Comparison of ENCODE assay signal across 24 cellular contexts in the genomic region with DNA sequence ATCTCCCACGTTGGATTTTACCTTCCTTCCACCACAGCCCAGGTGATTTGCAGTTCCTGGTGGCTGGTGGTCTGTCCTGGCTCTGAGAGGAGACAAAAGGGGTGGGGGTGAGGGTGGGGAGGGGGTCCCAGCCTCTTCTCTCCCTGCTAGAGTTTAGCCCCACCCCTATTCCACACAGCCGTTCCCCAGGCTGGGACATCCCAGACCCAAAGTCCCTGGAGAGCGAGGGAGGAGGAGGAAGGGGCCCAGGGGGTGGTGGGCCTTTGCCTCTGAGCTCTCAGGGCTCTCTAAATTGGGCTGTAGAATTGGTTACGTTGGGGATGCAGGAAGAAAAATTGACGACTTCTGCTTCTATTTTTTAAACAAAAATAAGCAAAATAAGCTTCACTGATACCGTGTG.
A peak's percentile ranks its signal among the peaks of the same experiment; 100 is the strongest.
DNase-seq lines count a peak whose midpoint lies in the region; ATAC-seq, FAIRE-seq and TF ChIP-seq lines count a peak whose summit lies in the region.
"Had no signal": no experiment of that assay in that cellular context is flagged by ENCODE, and none has a peak within 500 bp of the region (broad histone marks: within the 10 kb centered on the region; RNA-seq: fewer than 3 reads in every experiment).

No MANE protein-coding gene starts in this region.

- no peak for TF ChIP-seq RAD21 in A549 (conservative IDR thresholded peaks at IDR 0.05 in 1 of 2, IDR thresholded peaks at IDR 0.05 in 1 of 2)

- H3F3A ChIP-seq in neural progenitor cell (ENCODE audit: low read depth) = no peaks in the 10 kb centered on the region

- DNase-seq in A549 (ENCODE audit: low read depth in 1 of 2, low spot score in 1 of 2) = no peak
- DNase-seq in H7 = peak; percentile 58
- peak; percentile 34 for DNase-seq in iPS-NIHi11 (ENCODE audit: low spot score)
- peak; percentile 20 for DNase-seq in neural progenitor cell (ENCODE audit: low spot score)
- no peak for DNase-seq in stimulated activated CD4-positive, alpha-beta T cell treated with anti-CD3 and anti-CD28 coated beads, Interleukin-2, amount 100 ng/mL, for 24 hours
- DNase-seq: ACHN; AML-193; BE2C; C1 segment of cervical spinal cord; Calu3; CD4-positive, alpha-beta memory T cell; COR-L47; DMS153; DND-41; GOT3; HCEC 1CT had no signal

- peaks cover 2% of the 10 kb centered on the region for H3K27me3 Mint-ChIP-seq in neural progenitor cell (ENCODE audit: insufficient read depth, low read depth)

- WGBS in A549 (ENCODE audit: missing lambda C conversion rate) = 37% methylated on average over 6 of the region's 6 CpGs

- H3K36me3 Mint-ChIP-seq in neural progenitor cell = no peaks in the 10 kb centered on the region
- H3K36me3 Mint-ChIP-seq: CD4-positive, alpha-beta memory T cell had no signal

- H3K4me1 ChIP-seq in A549 = no peaks in the 10 kb centered on the region
- peaks cover 5% of the 10 kb centered on the region for H3K4me1 ChIP-seq in neural progenitor cell
- H3K4me1 ChIP-seq: BE2C had no signal

- CTCF ChIA-PET in A549 (lab: Yijun Ruan, JAX) = interaction anchor here (3.1 kb wide), 1 partner anchor 58 kb away, joined by 12 read pairs; no protein-coding TSS in a partner anchor

- peak; percentile 54 for FAIRE-seq in A549 (lab: Jason Lieb, UNC)
- FAIRE-seq: A204.1, G401.6, GM12892, H54 had no signal

- no peak for TF ChIP-seq EP300 in A549 (IDR thresholded peaks at IDR 0.05)

- no peaks in the 10 kb centered on the region for H3K36me3 ChIP-seq in H7 (replicated peaks; ENCODE audit: control insufficient read depth, insufficient read depth, low read length)
- no peaks in the 10 kb centered on the region for H3K36me3 ChIP-seq in neural progenitor cell
- H3K36me3 ChIP-seq: BE2C had no signal

- H3K27ac ChIP-seq in A549 (no peak overlapping the region), neural progenitor cell (no peak overlapping the region)
- H3K27ac ChIP-seq: 22Rv1 had no signal

- H3K4me3 Mint-ChIP-seq in neural progenitor cell = no peak overlapping the region
- H3K4me3 Mint-ChIP-seq: CD4-positive, alpha-beta memory T cell had no signal

- TF ChIP-seq POLR2A in A549 (IDR thresholded peaks at IDR 0.05; ENCODE audit: low read length) = no peak

- H3K9ac ChIP-seq in neural progenitor cell = no peak overlapping the region

- no peaks in the 10 kb centered on the region for H4K20me1 ChIP-seq in neural progenitor cell (ENCODE audit: low read depth)

- H3K9me3 ChIP-seq in A549 = no peaks in the 10 kb centered on the region
- no peaks in the 10 kb centered on the region for H3K9me3 ChIP-seq in neural progenitor cell (ENCODE audit: low read depth)
- H3K9me3 ChIP-seq: BE2C had no signal

- H3K9me3 Mint-ChIP-seq in neural progenitor cell = no peaks in the 10 kb centered on the region

- POLR2A ChIA-PET in A549 (lab: Yijun Ruan, JAX) = no interaction called here

- ATAC-seq in A549 (no peak), GM18511 (IDR thresholded peaks at IDR 0.05; ENCODE audit: unreplicated experiment) (no peak), HG02571 (IDR thresholded peaks at IDR 0.05; ENCODE audit: unreplicated experiment) (no peak), HG03571 (IDR thresholded peaks at IDR 0.05; ENCODE audit: unreplicated experiment) (no peak)

- H3K4me1 Mint-ChIP-seq in neural progenitor cell = peaks cover 3% of the 10 kb centered on the region
- H3K4me1 Mint-ChIP-seq: CD4-positive, alpha-beta memory T cell had no signal

- TF ChIP-seq CTCF in A549 (IDR thresholded peaks at IDR 0.05) = no peak
- no peak for TF ChIP-seq CTCF in neural progenitor cell (IDR thresholded peaks at IDR 0.05)

- no peaks in the 10 kb centered on the region for H3K79me2 ChIP-seq in neural progenitor cell (ENCODE audit: low read depth)

- H3K27ac Mint-ChIP-seq in neural progenitor cell = no peak overlapping the region
- H3K27ac Mint-ChIP-seq: CD4-positive, alpha-beta memory T cell had no signal

- H3K27me3 ChIP-seq in H7 (ENCODE audit: control insufficient read depth, insufficient read depth, low read length) (no peaks in the 10 kb centered on the region), neural progenitor cell (no peaks in the 10 kb centered on the region)

- peak overlapping the region; percentile 63 for H2AFZ ChIP-seq in neural progenitor cell (replicated peaks)

- H3K4me3 ChIP-seq in A549 (no peak overlapping the region), H7 (ENCODE audit: insufficient read depth, low read depth, low read length) (no peak overlapping the region), neural progenitor cell (no peak overlapping the region)

- H3K4me2 ChIP-seq in A549 = no peak overlapping the region
- peak overlapping the region; percentile 12 for H3K4me2 ChIP-seq in neural progenitor cell

TF ChIP-seq in A549, 52 proteins besides CTCF, POLR2A, EP300 and RAD21:
- TF ChIP-seq EHMT2 (IDR thresholded peaks at IDR 0.05; ENCODE audit: low read depth) (no peak), EHF (CRISPR knock-in tag; IDR thresholded peaks at IDR 0.05) (no peak), BHLHE40 (IDR thresholded peaks at IDR 0.05; ENCODE audit: low read depth, low read length) (no peak), GATA3 (IDR thresholded peaks at IDR 0.05; ENCODE audit: borderline replicate concordance) (no peak), HDAC2 (IDR thresholded peaks at IDR 0.05) (no peak), KDM5A (IDR thresholded peaks at IDR 0.05) (no peak), MAZ (IDR thresholded peaks at IDR 0.05; ENCODE audit: borderline replicate concordance, low read depth, low read length) (no peak), JUNB (IDR thresholded peaks at IDR 0.05) (no peak), RCOR1 (IDR thresholded peaks at IDR 0.05; ENCODE audit: low read depth, low read length) (no peak), MAFK (IDR thresholded peaks at IDR 0.05; ENCODE audit: partially characterized antibody) (no peak)
- TF ChIP-seq, protein P1, sequence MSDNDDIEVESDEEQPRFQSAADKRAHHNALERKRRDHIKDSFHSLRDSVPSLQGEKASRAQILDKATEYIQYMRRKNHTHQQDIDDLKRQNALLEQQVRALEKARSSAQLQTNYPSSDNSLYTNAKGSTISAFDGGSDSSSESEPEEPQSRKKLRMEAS (IDR thresholded peaks at IDR 0.05) = no peak

Comparison
In these comparisons a context has a peak if more than half of its experiments do, and no peak if none do; other contexts are left out.
1. DNase-seq: peak in H7 (single experiment), iPS-NIHi11 (single experiment) and neural progenitor cell (single experiment); none in A549 (0 of 2) and stimulated activated CD4-positive, alpha-beta T cell treated with anti-CD3 and anti-CD28 coated beads, Interleukin-2, amount 100 ng/mL, for 24 hours (0 of 2).